Comparison of ENCODE assay signal across 33 cellular contexts in the genomic region with DNA sequence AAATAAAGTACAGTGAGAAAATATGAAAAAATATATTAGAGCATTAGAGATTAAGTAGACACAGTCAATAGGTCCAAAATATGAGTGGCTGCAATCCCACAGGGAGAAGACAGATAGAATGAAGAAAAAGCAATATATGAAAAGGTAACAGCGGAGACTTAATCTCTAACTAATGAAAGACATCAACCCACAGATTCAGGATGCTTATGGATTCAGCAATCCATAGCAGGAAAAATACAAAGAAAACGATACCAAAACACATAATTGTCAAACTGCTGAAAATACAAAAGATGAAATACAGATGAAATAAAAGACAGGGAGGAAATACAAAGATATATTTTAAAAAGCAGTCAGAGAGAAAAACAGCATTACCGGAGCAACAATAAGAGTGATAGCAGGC. TPM values are rescaled to one million over a fixed set of nuclear protein-coding genes. Genes with fewer than 3 reads are reported as not detected.
DNase-seq lines count a peak whose midpoint lies in the region; FAIRE-seq and TF ChIP-seq lines count a peak whose summit lies in the region.
"Had no signal": no experiment of that assay in that cellular context is flagged by ENCODE, and none has a peak within 500 bp of the region (broad histone marks: within the 10 kb centered on the region; RNA-seq: fewer than 3 reads in every experiment).

No MANE protein-coding gene starts in this region.

- no peaks in the 10 kb centered on the region for H3F3A ChIP-seq in GM23248 (ENCODE audit: insufficient read depth)

- H3K4me1 Mint-ChIP-seq in endothelial cell (ENCODE audit: unreplicated experiment), result peaks cover 9% of the 10 kb centered on the region
- H3K4me1 Mint-ChIP-seq: B cell; CD14-positive monocyte; CD4-positive, alpha-beta memory T cell; CD8-positive, alpha-beta memory T cell had no signal

- POLR2A ChIA-PET in HEK293 (lab: Yijun Ruan, JAX), result no interaction called here

- H4K20me1 ChIP-seq in GM23248 (ENCODE audit: insufficient read depth), result no peaks in the 10 kb centered on the region
- H4K20me1 ChIP-seq: BLaER1 treated with 17β-estradiol and CSF1 and Interleukin-3, amounts not matched to agents 10 nM and 100 nM had no signal

- 97 to 99% methylated on average over 3 of the region's 3 CpGs for WGBS in GM23248 (ENCODE audit: low coverage in 1 of 2, low lambda C conversion rate in 2 of 2, missing lambda C conversion rate in 2 of 2), 2 experiments

- H3K4me2 ChIP-seq in GM23248 (ENCODE audit: unreplicated experiment), result no peak overlapping the region
- H3K4me2 ChIP-seq: A549; BLaER1; BLaER1 treated with 17β-estradiol and CSF1 and Interleukin-3, amounts not matched to agents 10 nM and 100 nM had no signal

- FAIRE-seq in H54 (lab: Jason Lieb, UNC), result peak; percentile 23
- FAIRE-seq: A204.1, A549 had no signal

- in situ Hi-C loops in GM23248 (cut with MboI), result no loop called here

- no peak for DNase-seq in H54 (ENCODE audit: insufficient read length, low spot score)
- no peak for DNase-seq in GM23248
- DNase-seq in endothelial cell (ENCODE audit: low spot score), result no peak
- DNase-seq: 8988T; ACHN; AML-193; BE2C; C1 segment of cervical spinal cord; Caco-2; Calu3; CD4-positive, alpha-beta memory T cell; CD4-positive, alpha-beta T cell; CD4-positive, CD25-positive, alpha-beta regulatory T cell; CD8-positive, alpha-beta memory T cell; CD8-positive, alpha-beta T cell; COR-L47; DMS 273 treated with DMSO at 0.1 percent for 48 hours; DMS153; DMS53; DMS79; DMS79 treated with DMSO at 0.1 percent for 48 hours; DND-41; EL had no signal

- TF ChIP-seq CTCF in HEK293 (tag by site-specific recombination; IDR thresholded peaks at IDR 0.05), result no peak
- no peak for TF ChIP-seq CTCF in endothelial cell (IDR thresholded peaks at IDR 0.05; ENCODE audit: unreplicated experiment)

- peaks cover 7% of the 10 kb centered on the region for H3K36me3 Mint-ChIP-seq in endothelial cell (ENCODE audit: low read depth, unreplicated experiment)

- no peak overlapping the region for H3K4me3 Mint-ChIP-seq in endothelial cell (ENCODE audit: unreplicated experiment)
- H3K4me3 Mint-ChIP-seq: B cell; CD14-positive monocyte; CD4-positive, alpha-beta T cell; CD4-positive, CD25-positive, alpha-beta regulatory T cell; CD8-positive, alpha-beta memory T cell; CD8-positive, alpha-beta T cell had no signal

- no peak overlapping the region for H3K9ac ChIP-seq in GM23248
- H3K9ac ChIP-seq: BLaER1; BLaER1 treated with 17β-estradiol and CSF1 and Interleukin-3, amounts not matched to agents 10 nM and 100 nM had no signal

- TF ChIP-seq POLR2A in H54 (IDR thresholded peaks at IDR 0.05; ENCODE audit: low read depth, low read length), result no peak

- no peaks in the 10 kb centered on the region for H3K4me1 ChIP-seq in HEK293 (ENCODE audit: control insufficient read depth, insufficient read depth, low read length)
- H3K4me1 ChIP-seq in GM23248 (ENCODE audit: insufficient read depth), result peaks cover 8% of the 10 kb centered on the region
- H3K4me1 ChIP-seq: BE2C; BLaER1; BLaER1 treated with 17β-estradiol and CSF1 and Interleukin-3, amounts not matched to agents 10 nM and 100 nM; Caco-2 had no signal

- H3K27me3 ChIP-seq in GM23248 (replicated peaks; ENCODE audit: insufficient read depth), result no peaks in the 10 kb centered on the region
- H3K27me3 ChIP-seq: BE2C; BLaER1; BLaER1 treated with 17β-estradiol and CSF1 and Interleukin-3, amounts not matched to agents 10 nM and 100 nM had no signal

- H3K79me2 ChIP-seq in GM23248 (ENCODE audit: insufficient read depth), result no peaks in the 10 kb centered on the region

- no peak overlapping the region for H2AFZ ChIP-seq in GM23248

- H3K9me2 ChIP-seq in GM23248 (ENCODE audit: insufficient read depth), result no peaks in the 10 kb centered on the region

- H3K36me3 ChIP-seq in HEK293 (ENCODE audit: control insufficient read depth in 2 of 2, insufficient read depth in 1 of 2, low read length in 2 of 2), result peaks cover 0 to 12% of the 10 kb centered on the region in 2 experiments; a peak in 1 of 3 replicates
- H3K36me3 ChIP-seq in GM23248 (ENCODE audit: low read depth), result no peaks in the 10 kb centered on the region
- H3K36me3 ChIP-seq: BE2C had no signal

- no peaks in the 10 kb centered on the region for H3K27me3 Mint-ChIP-seq in endothelial cell (ENCODE audit: unreplicated experiment)
- H3K27me3 Mint-ChIP-seq: B cell; CD4-positive, alpha-beta memory T cell; CD4-positive, alpha-beta T cell; CD4-positive, CD25-positive, alpha-beta regulatory T cell; CD8-positive, alpha-beta memory T cell had no signal

- no peak overlapping the region for H3K27ac Mint-ChIP-seq in endothelial cell (ENCODE audit: unreplicated experiment)
- H3K27ac Mint-ChIP-seq: B cell; CD14-positive monocyte; CD4-positive, alpha-beta T cell; CD8-positive, alpha-beta memory T cell; CD8-positive, alpha-beta T cell had no signal

- H3K27ac ChIP-seq in HEK293 (ENCODE audit: extremely low read depth, low read depth, low read length) (no peak overlapping the region), GM23248 (no peak overlapping the region)
- H3K27ac ChIP-seq: 22Rv1; A549; BLaER1; BLaER1 treated with 17β-estradiol and CSF1 and Interleukin-3, amounts not matched to agents 10 nM and 100 nM; C4-2B had no signal

- H3K4me3 ChIP-seq in HEK293 (ENCODE audit: low read depth, low read length) (no peak overlapping the region), GM23248 (no peak overlapping the region)
- H3K4me3 ChIP-seq: A549; BLaER1; BLaER1 treated with 17β-estradiol and CSF1 and Interleukin-3, amounts not matched to agents 10 nM and 100 nM had no signal

- H3K9me3 ChIP-seq in HEK293 (ENCODE audit: control insufficient read depth, insufficient read depth, low read depth, low read length) (no peaks in the 10 kb centered on the region), GM23248 (ENCODE audit: low read depth) (no peaks in the 10 kb centered on the region)
- H3K9me3 ChIP-seq: BE2C, Caco-2 had no signal

- CTCF ChIA-PET in HEK293 (lab: Yijun Ruan, JAX), result no interaction called here

- H3K9me3 Mint-ChIP-seq in endothelial cell (ENCODE audit: unreplicated experiment), result no peaks in the 10 kb centered on the region
- H3K9me3 Mint-ChIP-seq: CD4-positive, alpha-beta T cell; CD8-positive, alpha-beta memory T cell had no signal

TF ChIP-seq in HEK293, 187 proteins besides CTCF, POLR2A, EP300 and RAD21:
- no peak for TF ChIP-seq ZSCAN30 (tag by site-specific recombination; IDR thresholded peaks at IDR 0.05)
- TF ChIP-seq ZNF10 (tag by site-specific recombination; IDR thresholded peaks at IDR 0.05), result no peak
- no peak for TF ChIP-seq ZNF768 (tag by site-specific recombination; IDR thresholded peaks at IDR 0.05)
- TF ChIP-seq, protein P1, sequence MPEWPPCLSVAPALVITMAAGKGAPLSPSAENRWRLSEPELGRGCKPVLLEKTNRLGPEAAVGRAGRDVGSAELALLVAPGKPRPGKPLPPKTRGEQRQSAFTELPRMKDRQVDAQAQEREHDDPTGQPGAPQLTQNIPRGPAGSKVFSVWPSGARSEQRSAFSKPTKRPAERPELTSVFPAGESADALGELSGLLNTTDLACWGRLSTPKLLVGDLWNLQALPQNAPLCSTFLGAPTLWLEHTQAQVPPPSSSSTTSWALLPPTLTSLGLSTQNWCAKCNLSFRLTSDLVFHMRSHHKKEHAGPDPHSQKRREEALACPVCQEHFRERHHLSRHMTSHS (tag by site-specific recombination; IDR thresholded peaks at IDR 0.05), result no peak
- TF ChIP-seq ZNF558 (tag by site-specific recombination; IDR thresholded peaks at IDR 0.05), result peak; percentile 99
- no peak for TF ChIP-seq ZNF335 (tag by site-specific recombination; conservative IDR thresholded peaks at IDR 0.05)

RNA-seq across cellular contexts. Expression of a gene that starts 56.7 kb away (rescaled TPM):
- total RNA-seq in GM23248 (2014; rRNA removed; shearing (Covaris generic)), result 0.11 TPM in 1 of 2 replicates, not detected in the other
- 0.21 TPM in 1 of 2 replicates, not detected in the other for polyA plus RNA-seq in GM23248 (2016; fragmentation: Nextera tagmentation; extraction: Ambion mirVana)
- 0.38 TPM for total RNA-seq in endothelial cell (ENCODE audit: unreplicated experiment)
- total RNA-seq: Daoy had no signal
